ENCODE assay signal across 1 cellular context in the genomic region with DNA sequence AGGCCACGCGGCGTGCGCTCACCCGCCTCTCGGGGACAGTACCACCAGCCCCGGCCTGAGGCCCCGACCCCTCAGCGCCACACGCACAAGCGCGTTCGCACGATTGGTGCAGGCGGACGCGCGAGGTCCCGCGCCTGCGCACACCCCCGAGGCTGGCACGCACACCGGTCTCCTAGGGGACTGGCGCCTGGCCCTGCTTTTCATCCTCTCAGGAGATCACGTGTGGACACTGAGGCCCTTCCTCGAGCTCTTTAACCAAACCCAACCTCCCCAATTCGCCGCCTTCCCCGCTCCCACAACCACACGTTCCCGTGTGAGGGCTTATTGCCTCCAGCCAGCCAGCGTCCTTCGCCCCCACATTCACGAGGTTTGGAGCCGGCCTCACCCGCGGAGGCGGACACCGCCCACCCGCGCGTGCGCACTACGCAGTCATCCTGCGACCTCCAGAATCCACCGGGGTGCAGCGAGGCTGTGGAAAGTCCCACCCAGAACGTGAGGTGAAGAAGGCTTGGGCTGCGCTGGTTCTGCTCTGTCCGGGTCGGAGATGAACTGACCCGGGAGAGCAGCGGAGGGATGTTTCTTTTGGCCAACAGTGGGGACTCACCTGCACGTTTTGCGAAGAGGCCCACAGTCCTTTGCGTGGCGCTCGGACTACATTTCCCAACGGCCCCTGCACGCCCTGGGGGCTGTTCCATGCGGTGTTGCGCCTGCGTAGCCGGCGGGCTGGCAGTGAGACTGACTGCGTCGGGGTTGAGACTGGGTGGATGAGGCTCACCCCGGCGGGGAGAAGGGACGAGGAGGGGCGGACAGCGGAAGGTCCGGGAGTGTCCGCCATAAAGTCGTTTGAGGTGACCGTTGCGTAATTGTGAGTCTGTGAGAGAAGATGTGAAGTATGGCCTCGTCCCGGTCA.
A peak's percentile ranks its signal among the peaks of the same experiment; 100 is the strongest.
TF ChIP-seq lines count a peak whose summit lies in the region.

No MANE protein-coding gene starts in this region.

TF ChIP-seq in SK-N-SH, 30 proteins besides CTCF, POLR2A, EP300 and RAD21 (continued from another document):
- TF ChIP-seq, protein P1, sequence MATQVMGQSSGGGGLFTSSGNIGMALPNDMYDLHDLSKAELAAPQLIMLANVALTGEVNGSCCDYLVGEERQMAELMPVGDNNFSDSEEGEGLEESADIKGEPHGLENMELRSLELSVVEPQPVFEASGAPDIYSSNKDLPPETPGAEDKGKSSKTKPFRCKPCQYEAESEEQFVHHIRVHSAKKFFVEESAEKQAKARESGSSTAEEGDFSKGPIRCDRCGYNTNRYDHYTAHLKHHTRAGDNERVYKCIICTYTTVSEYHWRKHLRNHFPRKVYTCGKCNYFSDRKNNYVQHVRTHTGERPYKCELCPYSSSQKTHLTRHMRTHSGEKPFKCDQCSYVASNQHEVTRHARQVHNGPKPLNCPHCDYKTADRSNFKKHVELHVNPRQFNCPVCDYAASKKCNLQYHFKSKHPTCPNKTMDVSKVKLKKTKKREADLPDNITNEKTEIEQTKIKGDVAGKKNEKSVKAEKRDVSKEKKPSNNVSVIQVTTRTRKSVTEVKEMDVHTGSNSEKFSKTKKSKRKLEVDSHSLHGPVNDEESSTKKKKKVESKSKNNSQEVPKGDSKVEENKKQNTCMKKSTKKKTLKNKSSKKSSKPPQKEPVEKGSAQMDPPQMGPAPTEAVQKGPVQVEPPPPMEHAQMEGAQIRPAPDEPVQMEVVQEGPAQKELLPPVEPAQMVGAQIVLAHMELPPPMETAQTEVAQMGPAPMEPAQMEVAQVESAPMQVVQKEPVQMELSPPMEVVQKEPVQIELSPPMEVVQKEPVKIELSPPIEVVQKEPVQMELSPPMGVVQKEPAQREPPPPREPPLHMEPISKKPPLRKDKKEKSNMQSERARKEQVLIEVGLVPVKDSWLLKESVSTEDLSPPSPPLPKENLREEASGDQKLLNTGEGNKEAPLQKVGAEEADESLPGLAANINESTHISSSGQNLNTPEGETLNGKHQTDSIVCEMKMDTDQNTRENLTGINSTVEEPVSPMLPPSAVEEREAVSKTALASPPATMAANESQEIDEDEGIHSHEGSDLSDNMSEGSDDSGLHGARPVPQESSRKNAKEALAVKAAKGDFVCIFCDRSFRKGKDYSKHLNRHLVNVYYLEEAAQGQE (IDR thresholded peaks at IDR 0.05; ENCODE audit: low read depth, low read length) = no peak
- TF ChIP-seq, protein P2, sequence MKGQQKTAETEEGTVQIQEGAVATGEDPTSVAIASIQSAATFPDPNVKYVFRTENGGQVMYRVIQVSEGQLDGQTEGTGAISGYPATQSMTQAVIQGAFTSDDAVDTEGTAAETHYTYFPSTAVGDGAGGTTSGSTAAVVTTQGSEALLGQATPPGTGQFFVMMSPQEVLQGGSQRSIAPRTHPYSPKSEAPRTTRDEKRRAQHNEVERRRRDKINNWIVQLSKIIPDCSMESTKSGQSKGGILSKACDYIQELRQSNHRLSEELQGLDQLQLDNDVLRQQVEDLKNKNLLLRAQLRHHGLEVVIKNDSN (IDR thresholded peaks at IDR 0.05; ENCODE audit: borderline replicate concordance, low read depth) = peak; percentile 72
- TF ChIP-seq FOXM1 (IDR thresholded peaks at IDR 0.05; ENCODE audit: low read depth) (no peak), EZH2phosphoT487 (IDR thresholded peaks at IDR 0.05; ENCODE audit: borderline replicate concordance, low read depth) (no peak), TAF1 (IDR thresholded peaks at IDR 0.05; ENCODE audit: borderline replicate concordance, low read depth, low read length) (peak; percentile 70), FOSL2 (IDR thresholded peaks at IDR 0.05; ENCODE audit: borderline replicate concordance, low read depth) (no peak), RCOR1 (IDR thresholded peaks at IDR 0.05; ENCODE audit: low read length) (no peak), MXI1 (IDR thresholded peaks at IDR 0.05; ENCODE audit: low read depth, low read length) (peak; percentile 91), YY1 (IDR thresholded peaks at IDR 0.05; ENCODE audit: low read depth) (no peak; the same call in 1 of the 2 replicates), NRF1 (IDR thresholded peaks at IDR 0.05; ENCODE audit: low read depth, low read length) (peak; percentile 91), SIN3A (IDR thresholded peaks at IDR 0.05; ENCODE audit: borderline replicate concordance, low read depth, low read length) (peak; percentile 49; the same call in 1 of the 2 replicates), CHD2 (IDR thresholded peaks at IDR 0.05; ENCODE audit: low read length, partially characterized antibody) (peak; percentile 64)
- TF ChIP-seq, protein P3, sequence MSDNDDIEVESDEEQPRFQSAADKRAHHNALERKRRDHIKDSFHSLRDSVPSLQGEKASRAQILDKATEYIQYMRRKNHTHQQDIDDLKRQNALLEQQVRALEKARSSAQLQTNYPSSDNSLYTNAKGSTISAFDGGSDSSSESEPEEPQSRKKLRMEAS (IDR thresholded peaks at IDR 0.05; ENCODE audit: low read depth) = peak; percentile 90
- TF ChIP-seq, protein P4, sequence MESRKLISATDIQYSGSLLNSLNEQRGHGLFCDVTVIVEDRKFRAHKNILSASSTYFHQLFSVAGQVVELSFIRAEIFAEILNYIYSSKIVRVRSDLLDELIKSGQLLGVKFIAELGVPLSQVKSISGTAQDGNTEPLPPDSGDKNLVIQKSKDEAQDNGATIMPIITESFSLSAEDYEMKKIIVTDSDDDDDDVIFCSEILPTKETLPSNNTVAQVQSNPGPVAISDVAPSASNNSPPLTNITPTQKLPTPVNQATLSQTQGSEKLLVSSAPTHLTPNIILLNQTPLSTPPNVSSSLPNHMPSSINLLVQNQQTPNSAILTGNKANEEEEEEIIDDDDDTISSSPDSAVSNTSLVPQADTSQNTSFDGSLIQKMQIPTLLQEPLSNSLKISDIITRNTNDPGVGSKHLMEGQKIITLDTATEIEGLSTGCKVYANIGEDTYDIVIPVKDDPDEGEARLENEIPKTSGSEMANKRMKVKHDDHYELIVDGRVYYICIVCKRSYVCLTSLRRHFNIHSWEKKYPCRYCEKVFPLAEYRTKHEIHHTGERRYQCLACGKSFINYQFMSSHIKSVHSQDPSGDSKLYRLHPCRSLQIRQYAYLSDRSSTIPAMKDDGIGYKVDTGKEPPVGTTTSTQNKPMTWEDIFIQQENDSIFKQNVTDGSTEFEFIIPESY (IDR thresholded peaks at IDR 0.05; ENCODE audit: borderline replicate concordance, low read depth) = peak; percentile 65; the same call in 1 of the 2 replicates
